ENCODE assay signal across 8 cellular contexts in the genomic region with DNA sequence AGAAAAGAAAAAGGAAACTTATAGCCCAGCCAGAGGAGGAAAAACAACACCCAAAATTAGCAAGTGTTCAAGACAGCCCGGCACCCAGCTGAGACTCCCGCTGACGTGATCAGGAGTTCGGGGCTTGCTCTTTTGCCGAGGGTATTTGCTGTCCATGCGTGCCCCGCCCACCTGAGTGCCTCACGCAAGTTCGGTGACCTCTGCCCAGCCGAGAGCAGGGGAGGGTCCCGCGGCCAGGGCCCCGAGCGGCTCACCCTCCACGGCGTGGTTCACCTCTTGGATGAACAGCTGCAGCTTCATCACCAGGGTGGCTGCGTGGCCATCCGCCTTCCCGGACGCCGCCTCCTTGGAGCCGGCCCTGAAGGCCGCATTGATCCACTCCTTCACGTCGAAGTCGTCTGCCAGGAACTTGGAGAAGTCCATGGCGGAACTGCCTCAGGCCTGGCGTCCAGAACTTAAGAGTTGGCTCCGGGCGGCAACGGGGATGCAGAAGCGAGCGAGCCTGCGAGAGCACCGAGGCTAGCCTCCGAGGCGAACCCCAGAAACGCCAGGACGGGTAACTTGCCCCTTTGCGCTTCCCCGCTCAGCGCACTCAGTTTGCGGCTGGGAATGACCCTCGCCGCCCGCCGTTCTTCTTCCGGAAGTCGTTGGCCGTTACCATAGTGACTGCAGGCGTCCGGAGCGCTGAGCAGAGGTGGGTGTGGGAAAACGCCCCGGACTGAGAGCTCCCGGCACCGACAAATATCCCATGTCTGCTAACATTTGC. TPM values are rescaled to one million over a fixed set of nuclear protein-coding genes. Genes with fewer than 3 reads are reported as not detected.
DNase-seq lines count a peak whose midpoint lies in the region; ATAC-seq and TF ChIP-seq lines count a peak whose summit lies in the region.

A gene (minus strand): TSS at position 618 of the 766 bp plus-strand sequence. CDS start 195 bp downstream, at position 423.

- peaks cover 1% of the 10 kb centered on the region for H3K36me3 Mint-ChIP-seq in activated CD4-positive, alpha-beta T cell treated with anti-CD3 and anti-CD28 coated beads, Interleukin-2, amount 10 ng/mL, durations not matched to agents 7 days and 5 days (ENCODE audit: low read depth)

- POLR2A ChIA-PET in activated CD4-positive, alpha-beta T cell treated with anti-CD3 and anti-CD28 coated beads, Interleukin-2, amount 10 ng/mL, durations not matched to agents 7 days and 5 days (lab: Charles Lee) = interaction anchor here (0.6 kb wide), 1 partner anchor 103 kb away, joined by 3 read pairs; no protein-coding TSS in a partner anchor

- H3K4me3 Mint-ChIP-seq in activated CD4-positive, alpha-beta T cell treated with anti-CD3 and anti-CD28 coated beads, Interleukin-2, amount 10 ng/mL, durations not matched to agents 7 days and 5 days = peak within 1 kb of the TSS; percentile 97

- no peaks in the 10 kb centered on the region for H3K27me3 Mint-ChIP-seq in activated CD4-positive, alpha-beta T cell treated with anti-CD3 and anti-CD28 coated beads, Interleukin-2, amount 10 ng/mL, durations not matched to agents 7 days and 5 days

- CTCF ChIA-PET in activated CD4-positive, alpha-beta T cell treated with anti-CD3 and anti-CD28 coated beads, Interleukin-2, amount 10 ng/mL, durations not matched to agents 7 days and 5 days (lab: Charles Lee) = interaction anchor here (1.0 to 1.3 kb wide), 3 partner anchors 15 to 18 kb away, joined by 3 to 9 read pairs (median 3); no protein-coding TSS in a partner anchor

- H3K9me3 Mint-ChIP-seq in activated CD4-positive, alpha-beta T cell treated with anti-CD3 and anti-CD28 coated beads, Interleukin-2, amount 10 ng/mL, durations not matched to agents 7 days and 5 days = no peaks in the 10 kb centered on the region

- H3K27ac Mint-ChIP-seq in activated CD4-positive, alpha-beta T cell treated with anti-CD3 and anti-CD28 coated beads, Interleukin-2, amount 10 ng/mL, durations not matched to agents 7 days and 5 days = peak within 1 kb of the TSS; percentile 93

- TF ChIP-seq CTCF in AG09309 (IDR thresholded peaks at IDR 0.05; ENCODE audit: control insufficient read depth, insufficient read depth, low read depth, low read length, missing control alignments) = no peak
- no peak for TF ChIP-seq CTCF in coronary artery (IDR thresholded peaks at IDR 0.05)

- ATAC-seq in GM19023 (IDR thresholded peaks at IDR 0.05; ENCODE audit: unreplicated experiment) (peak; percentile 79), HG03342 (IDR thresholded peaks at IDR 0.05; ENCODE audit: unreplicated experiment) (peak; percentile 82)

- DNase-seq in AG09309 (ENCODE audit: low read depth) (no peak), NCI-H524 treated with DMSO at 0.1 percent for 48 hours (lab: John Stamatoyannopoulos, UW) (peak; percentile 41), coronary artery (ENCODE audit: low spot score) (peak; percentile 88)
- DNase-seq in activated CD4-positive, alpha-beta T cell treated with anti-CD3 and anti-CD28 coated beads, Interleukin-2, amount 10 ng/mL, durations not matched to agents 7 days and 5 days = peak; percentile 86
- peak; percentile 50 to 77 for DNase-seq in stimulated activated CD4-positive, alpha-beta T cell treated with anti-CD3 and anti-CD28 coated beads, Interleukin-1b, Interleukin-23, amount 100 ng/mL, for 1 hour (ENCODE audit: low read depth in 2 of 2)

- H3K27ac ChIP-seq in coronary artery (peak within 1 kb of the TSS; percentile 48 to 91), layer of hippocampus (ENCODE audit: low read depth, low read length) (peak within 1 kb of the TSS; percentile 76)

- peaks cover 21% of the 10 kb centered on the region for H3K4me1 Mint-ChIP-seq in activated CD4-positive, alpha-beta T cell treated with anti-CD3 and anti-CD28 coated beads, Interleukin-2, amount 10 ng/mL, durations not matched to agents 7 days and 5 days

- no peaks in the 10 kb centered on the region for H3K27me3 ChIP-seq in layer of hippocampus (ENCODE audit: control insufficient read depth, insufficient read depth, low read length)

- H3K4me3 ChIP-seq in AG09309 (ENCODE audit: control insufficient read depth, low read depth, low read length) (peak within 1 kb of the TSS; percentile 71), coronary artery (peak within 1 kb of the TSS; percentile 98)

RNA-seq across cellular contexts. Expression of the gene that starts here (rescaled TPM):
- total RNA-seq in activated CD4-positive, alpha-beta T cell treated with anti-CD3 and anti-CD28 coated beads, Interleukin-2, amount 10 ng/mL, durations not matched to agents 7 days and 5 days = 10 to 100 TPM; 17.9 to 20.2 TPM
